Comparison of ENCODE assay signal across 8 cellular contexts in the genomic region with DNA sequence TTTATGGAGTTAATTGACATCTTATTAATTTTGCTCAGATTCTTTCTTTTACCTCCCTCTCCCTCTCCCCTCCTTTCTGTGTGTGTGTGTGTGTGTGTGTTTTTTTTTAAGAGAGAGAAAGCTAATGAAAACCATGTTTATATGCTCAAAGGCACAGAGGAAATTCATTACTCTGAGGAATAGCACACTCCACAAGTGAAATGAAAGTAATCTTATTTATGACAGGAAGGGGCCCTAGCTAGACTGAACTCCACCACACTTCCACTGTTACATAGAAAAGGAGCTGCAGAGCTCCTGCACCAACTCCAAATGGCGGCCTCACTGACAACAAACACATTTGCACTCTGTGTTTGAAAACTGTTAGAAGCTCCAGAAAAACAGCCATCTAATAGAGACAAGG.
A peak's percentile ranks its signal among the peaks of the same experiment; 100 is the strongest.
DNase-seq lines count a peak whose midpoint lies in the region; ATAC-seq and TF ChIP-seq lines count a peak whose summit lies in the region.

No MANE protein-coding gene starts in this region.

- no peaks in the 10 kb centered on the region for H3K79me1 ChIP-seq in neuronal stem cell (ENCODE audit: low read depth, low read length)

- H3K27ac Mint-ChIP-seq in activated CD8-positive, alpha-beta T cell treated with anti-CD3 and anti-CD28 coated beads, Interleukin-2, amount 10 ng/mL, durations not matched to agents 7 days and 5 days: peak overlapping the region; percentile 93
- H3K27ac Mint-ChIP-seq in neural progenitor cell: no peak overlapping the region

- H3K9ac ChIP-seq in neuronal stem cell (ENCODE audit: low read depth, low read length, poor library complexity) (no peak overlapping the region), neural progenitor cell (no peak overlapping the region)

- H4K20me1 ChIP-seq in neural progenitor cell (ENCODE audit: low read depth): no peaks in the 10 kb centered on the region

- WGBS in neuronal stem cell (ENCODE audit: extremely low coverage in 2 of 2, insufficient read length in 2 of 2, insufficient replicate concordance in 1 of 2), 2 donors: no CpG with 5 or more reads among the region's 1 CpG

- no peaks in the 10 kb centered on the region for H3K79me2 ChIP-seq in neural progenitor cell (ENCODE audit: low read depth)

- H3K27ac ChIP-seq in neuronal stem cell (replicated peaks; ENCODE audit: low read length) (no peak overlapping the region), neural progenitor cell (no peak overlapping the region), dorsolateral prefrontal cortex (no peak overlapping the region)

- peaks cover 24% of the 10 kb centered on the region for H3K4me1 Mint-ChIP-seq in activated CD8-positive, alpha-beta T cell treated with anti-CD3 and anti-CD28 coated beads, Interleukin-2, amount 10 ng/mL, durations not matched to agents 7 days and 5 days (ENCODE audit: low read depth)
- peaks cover 44% of the 10 kb centered on the region for H3K4me1 Mint-ChIP-seq in neural progenitor cell

- TF ChIP-seq CTCF in neural progenitor cell (IDR thresholded peaks at IDR 0.05) (no peak), dorsolateral prefrontal cortex (IDR thresholded peaks at IDR 0.05 in 54 of 56, conservative IDR thresholded peaks at IDR 0.05 in 2 of 56; ENCODE audit: low read depth in 1 of 56, partially characterized antibody in 56 of 56) (no peak)

- no peaks in the 10 kb centered on the region for H3K27me3 Mint-ChIP-seq in activated CD8-positive, alpha-beta T cell treated with anti-CD3 and anti-CD28 coated beads, Interleukin-2, amount 10 ng/mL, durations not matched to agents 7 days and 5 days (ENCODE audit: low read depth)
- peaks cover 2% of the 10 kb centered on the region for H3K27me3 Mint-ChIP-seq in neural progenitor cell (ENCODE audit: insufficient read depth, low read depth)

- no peak overlapping the region for H3K4me3 ChIP-seq in neuronal stem cell (ENCODE audit: low read length in 2 of 2)
- no peak overlapping the region for H3K4me3 ChIP-seq in neural progenitor cell
- no peak overlapping the region for H3K4me3 ChIP-seq in dorsolateral prefrontal cortex

- H3K9me3 ChIP-seq in neuronal stem cell (replicated peaks in 1 of 2; ENCODE audit: control insufficient read depth in 2 of 2, insufficient read depth in 1 of 2, low read depth in 1 of 2, low read length in 2 of 2): no peaks in the 10 kb centered on the region
- no peaks in the 10 kb centered on the region for H3K9me3 ChIP-seq in neural progenitor cell (ENCODE audit: low read depth)

- no peaks in the 10 kb centered on the region for H3K9me3 Mint-ChIP-seq in activated CD8-positive, alpha-beta T cell treated with anti-CD3 and anti-CD28 coated beads, Interleukin-2, amount 10 ng/mL, durations not matched to agents 7 days and 5 days (ENCODE audit: insufficient read depth)
- H3K9me3 Mint-ChIP-seq in neural progenitor cell: no peaks in the 10 kb centered on the region

- H2AFZ ChIP-seq in neuronal stem cell (ENCODE audit: low read length) (peak overlapping the region; percentile 27), neural progenitor cell (replicated peaks) (no peak overlapping the region)

- H3K18ac ChIP-seq in neuronal stem cell (ENCODE audit: low read length): no peak overlapping the region

- H3K4me2 ChIP-seq in neuronal stem cell (ENCODE audit: insufficient read depth, low read length, poor library complexity, severe bottlenecking) (no peak overlapping the region), neural progenitor cell (no peak overlapping the region)

- H4K8ac ChIP-seq in neuronal stem cell (ENCODE audit: low read depth, low read length): no peak overlapping the region

- H3K4me1 ChIP-seq in neuronal stem cell (ENCODE audit: control insufficient read depth in 2 of 2, insufficient read depth in 1 of 2, low read depth in 1 of 2, low read length in 2 of 2) (peaks cover 0 to 17% of the 10 kb centered on the region in 2 donors), neural progenitor cell (no peaks in the 10 kb centered on the region)

- no peaks in the 10 kb centered on the region for H3K36me3 ChIP-seq in neuronal stem cell (replicated peaks in 1 of 2; ENCODE audit: control insufficient read depth in 2 of 2, insufficient read depth in 2 of 2, low read length in 2 of 2)
- no peaks in the 10 kb centered on the region for H3K36me3 ChIP-seq in neural progenitor cell

- H3K4ac ChIP-seq in neuronal stem cell (ENCODE audit: low read length): no peak overlapping the region

- no peak overlapping the region for H2BK15ac ChIP-seq in neuronal stem cell (ENCODE audit: low read length)

- CTCF ChIA-PET in activated CD8-positive, alpha-beta T cell treated with anti-CD3 and anti-CD28 coated beads, Interleukin-2, amount 10 ng/mL, durations not matched to agents 7 days and 5 days (lab: Charles Lee): interaction anchor here (1.1 to 1.4 kb wide), 2 partner anchors 18 to 1220 kb away, joined by 3 read pairs; no protein-coding TSS in a partner anchor

- no peak overlapping the region for H4K91ac ChIP-seq in neuronal stem cell (ENCODE audit: low read depth, low read length, poor library complexity)

- no peaks in the 10 kb centered on the region for H3K36me3 Mint-ChIP-seq in activated CD8-positive, alpha-beta T cell treated with anti-CD3 and anti-CD28 coated beads, Interleukin-2, amount 10 ng/mL, durations not matched to agents 7 days and 5 days (ENCODE audit: low read depth)
- no peaks in the 10 kb centered on the region for H3K36me3 Mint-ChIP-seq in neural progenitor cell

- no peak overlapping the region for H2BK120ac ChIP-seq in neuronal stem cell (ENCODE audit: low read depth, low read length)

- POLR2A ChIA-PET in activated CD8-positive, alpha-beta T cell treated with anti-CD3 and anti-CD28 coated beads, Interleukin-2, amount 10 ng/mL, durations not matched to agents 7 days and 5 days (lab: Charles Lee): interaction anchor here (1.5 kb wide), 1 partner anchor 301 kb away, joined by 3 read pairs; no protein-coding TSS in a partner anchor

- H3F3A ChIP-seq in neural progenitor cell (ENCODE audit: low read depth): no peaks in the 10 kb centered on the region

- peak overlapping the region; percentile 72 for H3K4me3 Mint-ChIP-seq in activated CD8-positive, alpha-beta T cell treated with anti-CD3 and anti-CD28 coated beads, Interleukin-2, amount 10 ng/mL, durations not matched to agents 7 days and 5 days
- H3K4me3 Mint-ChIP-seq in neural progenitor cell: no peak overlapping the region

- no peak overlapping the region for H2BK5ac ChIP-seq in neuronal stem cell (ENCODE audit: low read length)

- H2BK12ac ChIP-seq in neuronal stem cell (ENCODE audit: low read length): no peak overlapping the region

- no peaks in the 10 kb centered on the region for H3K27me3 ChIP-seq in neuronal stem cell (ENCODE audit: control insufficient read depth in 3 of 3, insufficient read depth in 3 of 3, low read depth in 1 of 3, low read length in 3 of 3)
- H3K27me3 ChIP-seq in neural progenitor cell: no peaks in the 10 kb centered on the region
- H3K27me3 ChIP-seq in dorsolateral prefrontal cortex: no peaks in the 10 kb centered on the region

- H2AK5ac ChIP-seq in neuronal stem cell (ENCODE audit: low read depth, low read length): no peak overlapping the region

- no peak overlapping the region for H3K14ac ChIP-seq in neuronal stem cell (ENCODE audit: low read length)

- peak; percentile 72 for ATAC-seq in GM19035 (IDR thresholded peaks at IDR 0.05; ENCODE audit: unreplicated experiment)
- ATAC-seq in HG02870 (IDR thresholded peaks at IDR 0.05; ENCODE audit: unreplicated experiment): peak; percentile 55
- ATAC-seq in activated CD8-positive, alpha-beta T cell treated with anti-CD3 and anti-CD28 coated beads, Interleukin-2, amount 10 ng/mL, durations not matched to agents 7 days and 5 days: peak; percentile 88

- peak; percentile 41 for DNase-seq in activated CD8-positive, alpha-beta T cell treated with anti-CD3 and anti-CD28 coated beads, Interleukin-2, amount 10 ng/mL, durations not matched to agents 7 days and 5 days
- DNase-seq in neuronal stem cell (ENCODE audit: low spot score) (no peak), NAMALWA (ENCODE audit: low spot score) (no peak), AG08396 (ENCODE audit: low spot score) (no peak), neural progenitor cell (ENCODE audit: low spot score) (no peak), dorsolateral prefrontal cortex (no peak)

- intact Hi-C loops in dorsolateral prefrontal cortex (cut with DNase I): loop anchor here (10.0 kb wide), 2 partner anchors 912 to 1222 kb away; no protein-coding TSS in a partner anchor

- H3K23ac ChIP-seq in neuronal stem cell (ENCODE audit: low read depth, low read length, poor library complexity): no peak overlapping the region
